Comparison of ENCODE assay signal across 2 cellular contexts in the genomic region with DNA sequence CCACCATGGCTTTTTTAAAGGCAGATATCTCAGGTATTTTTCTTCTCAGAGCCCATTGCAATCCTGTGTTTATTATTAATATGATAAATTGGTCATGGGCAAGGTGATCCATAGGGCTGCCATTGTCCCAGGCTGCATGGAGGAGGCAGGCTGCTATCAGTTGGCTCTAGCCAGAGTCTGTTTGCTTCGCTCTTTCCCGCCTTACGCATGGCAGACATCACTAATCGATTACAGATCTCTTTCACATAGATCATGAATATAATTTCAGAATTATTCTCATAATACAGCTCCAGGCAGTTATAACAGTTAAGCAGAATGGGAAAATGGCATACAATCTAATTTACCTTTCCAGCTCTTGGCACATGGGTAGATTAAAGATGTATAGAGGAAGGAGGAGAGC.
TF ChIP-seq lines count a peak whose summit lies in the region.

No MANE protein-coding gene starts in this region.

TF ChIP-seq in HCT116, 20 proteins besides CTCF, POLR2A, EP300 and RAD21:
- TF ChIP-seq EZH2 (IDR thresholded peaks at IDR 0.05) (no peak), CBX3 (IDR thresholded peaks at IDR 0.05; ENCODE audit: low read depth) (0 out of 2 replicates have a peak, but pooled peaks have one; percentile 28)
- TF ChIP-seq, protein P1, sequence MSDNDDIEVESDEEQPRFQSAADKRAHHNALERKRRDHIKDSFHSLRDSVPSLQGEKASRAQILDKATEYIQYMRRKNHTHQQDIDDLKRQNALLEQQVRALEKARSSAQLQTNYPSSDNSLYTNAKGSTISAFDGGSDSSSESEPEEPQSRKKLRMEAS (IDR thresholded peaks at IDR 0.05) = 0 out of 2 replicates have a peak, but pooled peaks have one; percentile 25

TF ChIP-seq in H1, 55 proteins besides CTCF, POLR2A, EP300 and RAD21:
- TF ChIP-seq, protein P1 (IDR thresholded peaks at IDR 0.05) = peak; percentile 82
- TF ChIP-seq, protein P2, sequence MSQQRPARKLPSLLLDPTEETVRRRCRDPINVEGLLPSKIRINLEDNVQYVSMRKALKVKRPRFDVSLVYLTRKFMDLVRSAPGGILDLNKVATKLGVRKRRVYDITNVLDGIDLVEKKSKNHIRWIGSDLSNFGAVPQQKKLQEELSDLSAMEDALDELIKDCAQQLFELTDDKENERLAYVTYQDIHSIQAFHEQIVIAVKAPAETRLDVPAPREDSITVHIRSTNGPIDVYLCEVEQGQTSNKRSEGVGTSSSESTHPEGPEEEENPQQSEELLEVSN (IDR thresholded peaks at IDR 0.05) = peak; percentile 95
- no peak for TF ChIP-seq NRF1 (IDR thresholded peaks at IDR 0.05; ENCODE audit: low read depth, low read length)
- TF ChIP-seq BRCA1 (IDR thresholded peaks at IDR 0.05; ENCODE audit: low read depth, low read length) = no peak
- TF ChIP-seq SRF (IDR thresholded peaks at IDR 0.05; ENCODE audit: low read depth, low read length) = peak; percentile 45; the same call in 1 of the 2 replicates
- TF ChIP-seq TBP (IDR thresholded peaks at IDR 0.05; ENCODE audit: low read depth, low read length) = no peak
- no peak for TF ChIP-seq RXRA (IDR thresholded peaks at IDR 0.05; ENCODE audit: insufficient read depth, low read depth, low read length)
- no peak for TF ChIP-seq CEBPB (IDR thresholded peaks at IDR 0.05; ENCODE audit: low read depth, low read length)
- no peak for TF ChIP-seq RBBP5 (IDR thresholded peaks at IDR 0.05; ENCODE audit: borderline replicate concordance, low read depth, low read length)
- TF ChIP-seq, protein P3, sequence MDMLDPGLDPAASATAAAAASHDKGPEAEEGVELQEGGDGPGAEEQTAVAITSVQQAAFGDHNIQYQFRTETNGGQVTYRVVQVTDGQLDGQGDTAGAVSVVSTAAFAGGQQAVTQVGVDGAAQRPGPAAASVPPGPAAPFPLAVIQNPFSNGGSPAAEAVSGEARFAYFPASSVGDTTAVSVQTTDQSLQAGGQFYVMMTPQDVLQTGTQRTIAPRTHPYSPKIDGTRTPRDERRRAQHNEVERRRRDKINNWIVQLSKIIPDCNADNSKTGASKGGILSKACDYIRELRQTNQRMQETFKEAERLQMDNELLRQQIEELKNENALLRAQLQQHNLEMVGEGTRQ (IDR thresholded peaks at IDR 0.05; ENCODE audit: low read length) = no peak
